ENCODE assay signal across 40 cellular contexts in genomic region chr17:40984226-40984625, GRCh38. TPM values are rescaled to one million over a fixed set of nuclear protein-coding genes. Genes with fewer than 3 reads are reported as not detected.
"Had no signal": no experiment of that assay in that cellular context is flagged by ENCODE, and none has a peak within 500 bp of the region (broad histone marks: within the 10 kb centered on the region; RNA-seq: fewer than 3 reads in every experiment).

TSS of gene KRT40 (minus strand) at chr17:40984326. CDS start at chr17:40984273, 53 bp downstream.

- H3K9me3 Mint-ChIP-seq: activated B cell treated with CpG ODN at 0.5 μM for 24 hours; activated naive CD4-positive, alpha-beta T cell treated with anti-CD3 and anti-CD28 coated beads, Interleukin-2, amount 10 ng/mL, durations not matched to agents 7 days and 5 days; activated naive CD4-positive, alpha-beta T cell treated with anti-CD3 and anti-CD28 coated beads, Interleukin-2, amount 50 U/mL, for 72 hours; activated naive CD8-positive, alpha-beta T cell treated with anti-CD3 and anti-CD28 coated beads, Interleukin-2, amount 10 ng/mL, durations not matched to agents 7 days and 5 days; activated T-cell treated with anti-CD3 and anti-CD28 coated beads, Interleukin-2, amount 50 U/mL, for 72 hours; central memory CD8-positive, alpha-beta T cell; dendritic cell treated with granulocyte-macrophage colony-stimulating factor and Interleukin-4, amounts not matched to agents 40 ng/mL and 50 ng/mL, for 4 days; T-helper 2 cell treated with Interferon-gamma antibody and Interleukin-4, amounts not matched to agents 5 μg/mL and 100 μg/mL, for 36 hours had no signal

- H3K4me1 ChIP-seq: ascending aorta had no signal

- H3K36me3 ChIP-seq: ascending aorta, esophagus squamous epithelium, gastroesophageal sphincter, heart right ventricle, WERI-Rb-1 had no signal

- H3K4me3 ChIP-seq: ascending aorta, coronary artery, dorsolateral prefrontal cortex, esophagus squamous epithelium, gastroesophageal sphincter, heart right ventricle had no signal

- H3K27me3 ChIP-seq: ascending aorta had no signal

- H3K27ac ChIP-seq: ascending aorta, coronary artery, dorsolateral prefrontal cortex, epithelial cell of prostate, esophagus squamous epithelium, gastroesophageal sphincter, heart right ventricle, WERI-Rb-1 had no signal

- H3K4me1 Mint-ChIP-seq: activated B cell treated with CpG ODN at 0.5 μM for 24 hours; activated CD8-positive, alpha-beta memory T cell treated with anti-CD3 and anti-CD28 coated beads, Interleukin-2, amount 10 ng/mL, durations not matched to agents 7 days and 5 days; activated naive CD4-positive, alpha-beta T cell treated with anti-CD3 and anti-CD28 coated beads, Interleukin-2, amount 10 ng/mL, durations not matched to agents 7 days and 5 days; activated naive CD8-positive, alpha-beta T cell treated with anti-CD3 and anti-CD28 coated beads, Interleukin-2, amount 10 ng/mL, durations not matched to agents 7 days and 5 days; central memory CD8-positive, alpha-beta T cell had no signal

- H3K36me3 Mint-ChIP-seq: activated CD8-positive, alpha-beta memory T cell treated with anti-CD3 and anti-CD28 coated beads, Interleukin-2, amount 10 ng/mL, durations not matched to agents 7 days and 5 days; activated naive CD4-positive, alpha-beta T cell treated with anti-CD3 and anti-CD28 coated beads, Interleukin-2, amount 10 ng/mL, durations not matched to agents 7 days and 5 days; activated naive CD4-positive, alpha-beta T cell treated with anti-CD3 and anti-CD28 coated beads, Interleukin-2, amount 50 U/mL, for 72 hours; activated naive CD8-positive, alpha-beta T cell treated with anti-CD3 and anti-CD28 coated beads, Interleukin-2, amount 10 ng/mL, durations not matched to agents 7 days and 5 days; brain had no signal

- H3K27ac Mint-ChIP-seq: activated B cell treated with CpG ODN at 0.5 μM for 24 hours; activated CD8-positive, alpha-beta memory T cell treated with anti-CD3 and anti-CD28 coated beads, Interleukin-2, amount 10 ng/mL, durations not matched to agents 7 days and 5 days; activated CD8-positive, alpha-beta T cell treated with anti-CD3 and anti-CD28 coated beads, Interleukin-2, amount 10 ng/mL, durations not matched to agents 7 days and 5 days; activated naive CD4-positive, alpha-beta T cell treated with anti-CD3 and anti-CD28 coated beads, Interleukin-2, amount 10 ng/mL, durations not matched to agents 7 days and 5 days; activated naive CD4-positive, alpha-beta T cell treated with anti-CD3 and anti-CD28 coated beads, Interleukin-2, amount 50 U/mL, for 72 hours; activated naive CD8-positive, alpha-beta T cell treated with anti-CD3 and anti-CD28 coated beads, Interleukin-2, amount 10 ng/mL, durations not matched to agents 7 days and 5 days; activated T-cell treated with anti-CD3 and anti-CD28 coated beads, Interleukin-2, amount 50 U/mL, for 72 hours; brain; dendritic cell treated with granulocyte-macrophage colony-stimulating factor and Interleukin-4, amounts not matched to agents 40 ng/mL and 50 ng/mL, for 4 days; T-helper 17 cell; T-helper 2 cell treated with Interferon-gamma antibody and Interleukin-4, amounts not matched to agents 5 μg/mL and 100 μg/mL, for 36 hours had no signal

- ATAC-seq: activated CD4-positive, CD25-positive, alpha-beta regulatory T cell treated with anti-CD3 and anti-CD28 coated beads, Interleukin-2, amount 50 U/mL, for 24 hours; activated CD8-positive, alpha-beta memory T cell treated with anti-CD3 and anti-CD28 coated beads, Interleukin-2, amount 10 ng/mL, durations not matched to agents 7 days and 5 days; activated CD8-positive, alpha-beta T cell treated with anti-CD3 and anti-CD28 coated beads, Interleukin-2, amount 10 ng/mL, durations not matched to agents 7 days and 5 days; activated naive CD4-positive, alpha-beta T cell treated with anti-CD3 and anti-CD28 coated beads, Interleukin-2, amount 50 U/mL, for 72 hours; activated T-cell treated with anti-CD3 and anti-CD28 coated beads, Interleukin-2, amount 50 U/mL, for 72 hours; gastroesophageal sphincter; heart right ventricle; T-helper 17 cell had no signal

- H3K9me3 ChIP-seq: ascending aorta, esophagus squamous epithelium, gastroesophageal sphincter, heart right ventricle had no signal

- H3K4me3 Mint-ChIP-seq: activated B cell treated with CpG ODN at 0.5 μM for 24 hours; activated CD8-positive, alpha-beta memory T cell treated with anti-CD3 and anti-CD28 coated beads, Interleukin-2, amount 10 ng/mL, durations not matched to agents 7 days and 5 days; activated CD8-positive, alpha-beta T cell treated with anti-CD3 and anti-CD28 coated beads, Interleukin-2, amount 10 ng/mL, durations not matched to agents 7 days and 5 days; activated naive CD4-positive, alpha-beta T cell treated with anti-CD3 and anti-CD28 coated beads, Interleukin-2, amount 10 ng/mL, durations not matched to agents 7 days and 5 days; activated naive CD8-positive, alpha-beta T cell treated with anti-CD3 and anti-CD28 coated beads, Interleukin-2, amount 10 ng/mL, durations not matched to agents 7 days and 5 days; activated T-cell treated with anti-CD3 and anti-CD28 coated beads, Interleukin-2, amount 50 U/mL, for 72 hours; brain; central memory CD8-positive, alpha-beta T cell; dendritic cell treated with granulocyte-macrophage colony-stimulating factor and Interleukin-4, amounts not matched to agents 40 ng/mL and 50 ng/mL, for 4 days; T-helper 17 cell; T-helper 2 cell treated with Interferon-gamma antibody and Interleukin-4, amounts not matched to agents 5 μg/mL and 100 μg/mL, for 36 hours had no signal

- DNase-seq: activated B cell treated with CpG ODN at 0.5 μM for 24 hours; activated CD4-positive, alpha-beta T cell treated with anti-CD3 and anti-CD28 coated beads for 48 hours; activated CD4-positive, alpha-beta T cell treated with anti-CD3 and anti-CD28 coated beads, Interleukin-2, amount 50 U/mL, for 1 hour; activated CD4-positive, alpha-beta T cell treated with anti-CD3 and anti-CD28 coated beads, Interleukin-2, amount 50 U/mL, for 48 hours; activated CD8-positive, alpha-beta memory T cell treated with anti-CD3 and anti-CD28 coated beads, Interleukin-2, amount 10 ng/mL, durations not matched to agents 7 days and 5 days; activated CD8-positive, alpha-beta memory T cell treated with anti-CD3 and anti-CD28 coated beads, Interleukin-2, amount 50 U/mL, for 4 hours; activated CD8-positive, alpha-beta T cell treated with anti-CD3 and anti-CD28 coated beads, Interleukin-2, amount 10 ng/mL, durations not matched to agents 7 days and 5 days; activated gamma-delta T cell; activated naive CD4-positive, alpha-beta T cell; activated naive CD4-positive, alpha-beta T cell treated with anti-CD3 and anti-CD28 coated beads, Interleukin-2, amount 10 ng/mL, durations not matched to agents 7 days and 5 days; activated naive CD8-positive, alpha-beta T cell treated with anti-CD3 and anti-CD28 coated beads, Interleukin-2, amount 10 ng/mL, durations not matched to agents 7 days and 5 days; activated T-cell treated with anti-CD3 and anti-CD28 coated beads, Interleukin-2, amount 50 U/mL, for 1 hour; activated T-cell treated with anti-CD3 and anti-CD28 coated beads, Interleukin-2, amount 50 U/mL, for 72 hours; dorsolateral prefrontal cortex; effector memory CD4-positive, alpha-beta T cell; esophagus squamous epithelium; foreskin melanocyte; heart right ventricle; T-helper 1 cell; T-helper 17 cell; T1000; WERI-Rb-1 had no signal

RNA-seq across cellular contexts. Expression of gene KRT40, which starts in this region (rescaled TPM):
- total RNA-seq: activated B cell treated with CpG ODN at 0.5 μM for 24 hours; activated CD8-positive, alpha-beta memory T cell treated with anti-CD3 and anti-CD28 coated beads for 36 hours; activated CD8-positive, alpha-beta memory T cell treated with anti-CD3 and anti-CD28 coated beads, Interleukin-2, amount 10 ng/mL, durations not matched to agents 7 days and 5 days; activated CD8-positive, alpha-beta T cell treated with anti-CD3 and anti-CD28 coated beads, Interleukin-2, amount 10 ng/mL, durations not matched to agents 7 days and 5 days; activated naive CD4-positive, alpha-beta T cell treated with anti-CD3 and anti-CD28 coated beads, Interleukin-2, amount 50 U/mL, for 72 hours; activated naive CD8-positive, alpha-beta T cell treated with anti-CD3 and anti-CD28 coated beads, Interleukin-2, amount 10 ng/mL, durations not matched to agents 7 days and 5 days; activated T-cell treated with anti-CD3 and anti-CD28 coated beads, Interleukin-2, amount 50 U/mL, for 72 hours; ascending aorta; bronchial epithelial cell; cardiac septum; cerebellum; endothelial cell of umbilical vein; fibroblast of lung; fibroblast of villous mesenchyme; gastroesophageal sphincter; glomerular endothelial cell; heart right ventricle; T-helper 17 cell had no signal
- polyA plus RNA-seq: endothelial cell of umbilical vein, heart right ventricle had no signal
